Comparison of ENCODE assay signal across 9 cellular contexts in the genomic region with DNA sequence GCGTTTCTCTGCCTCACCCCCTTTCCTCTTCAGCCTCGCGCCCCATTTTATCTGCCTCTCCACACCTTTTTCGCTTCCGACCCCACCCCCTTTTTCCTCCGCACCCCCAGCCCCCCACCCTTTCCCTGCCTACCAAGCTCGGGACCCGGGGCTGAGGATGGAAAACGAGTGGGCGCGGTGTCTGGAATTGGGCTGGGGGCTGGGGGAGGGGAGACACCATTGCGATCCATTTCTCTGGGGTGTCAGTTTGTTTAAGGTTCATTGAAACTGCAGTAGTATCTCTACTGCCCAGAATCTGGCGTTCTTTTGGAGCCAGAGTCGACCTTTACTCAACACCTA. TPM values are rescaled to one million over a fixed set of nuclear protein-coding genes. Genes with fewer than 3 reads are reported as not detected.
DNase-seq lines count a peak whose midpoint lies in the region; ATAC-seq and TF ChIP-seq lines count a peak whose summit lies in the region.
"Had no signal": no experiment of that assay in that cellular context is flagged by ENCODE, and none has a peak within 500 bp of the region (broad histone marks: within the 10 kb centered on the region; RNA-seq: fewer than 3 reads in every experiment).

No MANE protein-coding gene starts in this region.

- ATAC-seq in HG03159 (IDR thresholded peaks at IDR 0.05; ENCODE audit: unreplicated experiment) (no peak), HG03460 (IDR thresholded peaks at IDR 0.05; ENCODE audit: unreplicated experiment) (no peak)

- TF ChIP-seq CTCF in GM12865 (IDR thresholded peaks at IDR 0.05; ENCODE audit: insufficient read depth, low read depth, low read length, missing control alignments) (no peak), SK-N-SH (IDR thresholded peaks at IDR 0.05) (no peak), fibroblast of the aortic adventitia (IDR thresholded peaks at IDR 0.05; ENCODE audit: insufficient read depth, low read length) (no peak), prostate gland (IDR thresholded peaks at IDR 0.05) (no peak)

- intact Hi-C loops in prostate gland (cut with DNase I) = loop anchor here (10.0 kb wide), 1 partner anchor 461 kb away; a partner anchor contains a TSS

- DNase-seq in GM12865 (ENCODE audit: low read depth) = no peak
- DNase-seq in SK-N-SH = no peak
- DNase-seq in fibroblast of the aortic adventitia (ENCODE audit: low read depth) = no peak
- DNase-seq in prostate gland (ENCODE audit: low spot score) = no peak
- no peak for DNase-seq in middle frontal gyrus (ENCODE audit: extremely low spot score, low spot score)
- no peak for DNase-seq in GM19240 (ENCODE audit: insufficient read length, low spot score)

- no peaks in the 10 kb centered on the region for H3K36me3 ChIP-seq in SK-N-SH (replicated peaks in 1 of 2; ENCODE audit: control insufficient read depth in 1 of 2, insufficient read depth in 2 of 2, low read length in 1 of 2)
- H3K36me3 ChIP-seq in prostate gland = no peaks in the 10 kb centered on the region
- H3K36me3 ChIP-seq: adrenal gland had no signal

- H4K20me1 ChIP-seq in SK-N-SH (ENCODE audit: insufficient read depth) = no peaks in the 10 kb centered on the region

- H3K4me3 ChIP-seq in GM12865 (ENCODE audit: low read depth, low read length) (peak overlapping the region; percentile 83), SK-N-SH (ENCODE audit: low read depth in 2 of 2, low read length in 1 of 2) (peak overlapping the region; percentile 68 to 70), fibroblast of the aortic adventitia (ENCODE audit: low read depth, low read length) (peak overlapping the region; percentile 70), prostate gland (peak overlapping the region; percentile 53 to 56)

- H3K9ac ChIP-seq in SK-N-SH = peak overlapping the region; percentile 55; the same call in 1 of the 2 replicates

- H3K9me3 ChIP-seq in SK-N-SH (no peaks in the 10 kb centered on the region), prostate gland (no peaks in the 10 kb centered on the region)
- H3K9me3 ChIP-seq: adrenal gland had no signal

- 10% methylated on average over 14 of the region's 14 CpGs for WGBS in SK-N-SH (ENCODE audit: low lambda C conversion rate)
- 1% methylated on average over 14 of the region's 14 CpGs for WGBS in prostate gland

- H3K4me1 ChIP-seq in SK-N-SH (ENCODE audit: control insufficient read depth in 1 of 2, insufficient read depth in 2 of 2, low read depth in 1 of 2, low read length in 1 of 2) = no peaks in the 10 kb centered on the region; a peak in 2 of 4 replicates
- no peaks in the 10 kb centered on the region for H3K4me1 ChIP-seq in prostate gland (replicated peaks)
- H3K4me1 ChIP-seq: adrenal gland had no signal

- H3F3A ChIP-seq in SK-N-SH (replicated peaks; ENCODE audit: insufficient read depth) = peaks cover 3% of the 10 kb centered on the region

- H3K9me2 ChIP-seq in SK-N-SH = no peaks in the 10 kb centered on the region

- CTCF ChIA-PET in SK-N-SH (lab: Yijun Ruan, JAX) = interaction anchor here (0.6 to 1.5 kb wide), 2 partner anchors 15 to 43 kb away, joined by 3 read pairs; no protein-coding TSS in a partner anchor

- TF ChIP-seq EP300 in SK-N-SH (IDR thresholded peaks at IDR 0.05; ENCODE audit: borderline replicate concordance in 1 of 2, low read depth in 1 of 2, low read length in 1 of 2) = no peak

- no peak for TF ChIP-seq POLR2A in prostate gland (IDR thresholded peaks at IDR 0.05)

- no peak for TF ChIP-seq RAD21 in SK-N-SH (IDR thresholded peaks at IDR 0.05; ENCODE audit: low read length)

- H3K4me2 ChIP-seq in SK-N-SH = peak overlapping the region; percentile 81

- POLR2A ChIA-PET in SK-N-SH (lab: Yijun Ruan, JAX) = interaction anchor here (1.5 kb wide), 1 partner anchor 12 kb away, joined by 5 read pairs; a partner anchor contains a TSS

- H3K27ac ChIP-seq in SK-N-SH (ENCODE audit: low read depth in 2 of 2, low read length in 1 of 2) (no peak overlapping the region; a peak in 2 of 4 replicates), prostate gland (peak overlapping the region; percentile 56 to 68)

- peak overlapping the region; percentile 93 for H2AFZ ChIP-seq in SK-N-SH (ENCODE audit: low read depth)

- H3K79me2 ChIP-seq in SK-N-SH (ENCODE audit: insufficient read depth) = peaks cover 5% of the 10 kb centered on the region; the same call in 1 of the 2 replicates

- H3K27me3 ChIP-seq in SK-N-SH (ENCODE audit: insufficient read depth) (peaks cover 5% of the 10 kb centered on the region; the same call in 1 of the 2 replicates), prostate gland (replicated peaks; ENCODE audit: insufficient read depth) (no peaks in the 10 kb centered on the region)
- H3K27me3 ChIP-seq: adrenal gland had no signal

TF ChIP-seq in SK-N-SH, 30 proteins besides CTCF, POLR2A, EP300 and RAD21 (continues in another document):
- no peak for TF ChIP-seq RCOR1 (IDR thresholded peaks at IDR 0.05; ENCODE audit: low read length)
- no peak for TF ChIP-seq GABPA (IDR thresholded peaks at IDR 0.05; ENCODE audit: low read depth)
- TF ChIP-seq RFX5 (IDR thresholded peaks at IDR 0.05; ENCODE audit: low read length) = no peak
- TF ChIP-seq FOXJ3 (CRISPR knock-in tag; IDR thresholded peaks at IDR 0.05) = no peak
- TF ChIP-seq MXI1 (IDR thresholded peaks at IDR 0.05; ENCODE audit: low read depth, low read length) = no peak
- no peak for TF ChIP-seq SMC3 (IDR thresholded peaks at IDR 0.05; ENCODE audit: low read depth, low read length)
- TF ChIP-seq, protein P1, sequence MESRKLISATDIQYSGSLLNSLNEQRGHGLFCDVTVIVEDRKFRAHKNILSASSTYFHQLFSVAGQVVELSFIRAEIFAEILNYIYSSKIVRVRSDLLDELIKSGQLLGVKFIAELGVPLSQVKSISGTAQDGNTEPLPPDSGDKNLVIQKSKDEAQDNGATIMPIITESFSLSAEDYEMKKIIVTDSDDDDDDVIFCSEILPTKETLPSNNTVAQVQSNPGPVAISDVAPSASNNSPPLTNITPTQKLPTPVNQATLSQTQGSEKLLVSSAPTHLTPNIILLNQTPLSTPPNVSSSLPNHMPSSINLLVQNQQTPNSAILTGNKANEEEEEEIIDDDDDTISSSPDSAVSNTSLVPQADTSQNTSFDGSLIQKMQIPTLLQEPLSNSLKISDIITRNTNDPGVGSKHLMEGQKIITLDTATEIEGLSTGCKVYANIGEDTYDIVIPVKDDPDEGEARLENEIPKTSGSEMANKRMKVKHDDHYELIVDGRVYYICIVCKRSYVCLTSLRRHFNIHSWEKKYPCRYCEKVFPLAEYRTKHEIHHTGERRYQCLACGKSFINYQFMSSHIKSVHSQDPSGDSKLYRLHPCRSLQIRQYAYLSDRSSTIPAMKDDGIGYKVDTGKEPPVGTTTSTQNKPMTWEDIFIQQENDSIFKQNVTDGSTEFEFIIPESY (IDR thresholded peaks at IDR 0.05; ENCODE audit: borderline replicate concordance, low read depth) = no peak
- TF ChIP-seq JUND (IDR thresholded peaks at IDR 0.05) = no peak
- no peak for TF ChIP-seq NRF1 (IDR thresholded peaks at IDR 0.05; ENCODE audit: low read depth, low read length)
- no peak for TF ChIP-seq GATA2 (CRISPR knock-in tag; IDR thresholded peaks at IDR 0.05)
- no peak for TF ChIP-seq RXRA (IDR thresholded peaks at IDR 0.05; ENCODE audit: borderline replicate concordance, low read depth)
- no peak for TF ChIP-seq EZH2phosphoT487 (IDR thresholded peaks at IDR 0.05; ENCODE audit: borderline replicate concordance, low read depth)
- TF ChIP-seq FOSL2 (IDR thresholded peaks at IDR 0.05; ENCODE audit: borderline replicate concordance, low read depth) = no peak
- TF ChIP-seq, protein P2, sequence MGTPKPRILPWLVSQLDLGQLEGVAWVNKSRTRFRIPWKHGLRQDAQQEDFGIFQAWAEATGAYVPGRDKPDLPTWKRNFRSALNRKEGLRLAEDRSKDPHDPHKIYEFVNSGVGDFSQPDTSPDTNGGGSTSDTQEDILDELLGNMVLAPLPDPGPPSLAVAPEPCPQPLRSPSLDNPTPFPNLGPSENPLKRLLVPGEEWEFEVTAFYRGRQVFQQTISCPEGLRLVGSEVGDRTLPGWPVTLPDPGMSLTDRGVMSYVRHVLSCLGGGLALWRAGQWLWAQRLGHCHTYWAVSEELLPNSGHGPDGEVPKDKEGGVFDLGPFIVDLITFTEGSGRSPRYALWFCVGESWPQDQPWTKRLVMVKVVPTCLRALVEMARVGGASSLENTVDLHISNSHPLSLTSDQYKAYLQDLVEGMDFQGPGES (IDR thresholded peaks at IDR 0.05; ENCODE audit: low read depth, low read length) = no peak
- TF ChIP-seq, protein P3, sequence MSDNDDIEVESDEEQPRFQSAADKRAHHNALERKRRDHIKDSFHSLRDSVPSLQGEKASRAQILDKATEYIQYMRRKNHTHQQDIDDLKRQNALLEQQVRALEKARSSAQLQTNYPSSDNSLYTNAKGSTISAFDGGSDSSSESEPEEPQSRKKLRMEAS (IDR thresholded peaks at IDR 0.05; ENCODE audit: low read depth) = no peak
- TF ChIP-seq, protein P4, sequence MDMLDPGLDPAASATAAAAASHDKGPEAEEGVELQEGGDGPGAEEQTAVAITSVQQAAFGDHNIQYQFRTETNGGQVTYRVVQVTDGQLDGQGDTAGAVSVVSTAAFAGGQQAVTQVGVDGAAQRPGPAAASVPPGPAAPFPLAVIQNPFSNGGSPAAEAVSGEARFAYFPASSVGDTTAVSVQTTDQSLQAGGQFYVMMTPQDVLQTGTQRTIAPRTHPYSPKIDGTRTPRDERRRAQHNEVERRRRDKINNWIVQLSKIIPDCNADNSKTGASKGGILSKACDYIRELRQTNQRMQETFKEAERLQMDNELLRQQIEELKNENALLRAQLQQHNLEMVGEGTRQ (IDR thresholded peaks at IDR 0.05; ENCODE audit: borderline replicate concordance, low read depth, low read length) = no peak

RNA-seq across cellular contexts. Expression of a gene that starts 0.7 kb away (rescaled TPM):
- 5.0 and 6.7 TPM in 2 replicates for polyA plus RNA-seq in SK-N-SH (2012; rRNA removed)
- 6.8 and 7.2 TPM in 2 replicates for polyA plus RNA-seq in SK-N-SH (2012; cell fraction: cytosol; rRNA removed)
- 2.7 and 6.3 TPM in 2 replicates for polyA plus RNA-seq in SK-N-SH (2012; cell fraction: nucleus; rRNA removed)
- 18.6 and 26.3 TPM in 2 replicates for total RNA-seq in fibroblast of the aortic adventitia (ENCODE audit: low replicate concordance)
- total RNA-seq in prostate gland = 10 to 100 TPM in 1 of 2 donors, 1 to 10 TPM in 1; 7.4 to 14.5 TPM

RNA-seq across cellular contexts. Expression of a gene that starts 12.2 kb away (rescaled TPM):
- polyA plus RNA-seq in SK-N-SH (2012; rRNA removed) = 7.3 and 8.7 TPM in 2 replicates
- polyA plus RNA-seq in SK-N-SH (2012; cell fraction: cytosol; rRNA removed) = 12.2 and 14.8 TPM in 2 replicates
- 1.7 and 3.1 TPM in 2 replicates for polyA plus RNA-seq in SK-N-SH (2012; cell fraction: nucleus; rRNA removed)
- total RNA-seq in fibroblast of the aortic adventitia (ENCODE audit: low replicate concordance) = 15.5 and 40.2 TPM in 2 replicates
- total RNA-seq in prostate gland = 10 to 100 TPM; 13.7 to 18.3 TPM

Comparison
In these comparisons a context has a peak if more than half of its experiments do, and no peak if none do; other contexts are left out.
1. H3K27ac ChIP-seq: peak in prostate gland (2 of 2); none in SK-N-SH (0 of 2).
2. Peak in every context shown above with its lines, with median percentiles within 50 percentile points of each other: H3K4me3 ChIP-seq.